Comparison of ENCODE assay signal across 1 cellular context in the genomic region with DNA sequence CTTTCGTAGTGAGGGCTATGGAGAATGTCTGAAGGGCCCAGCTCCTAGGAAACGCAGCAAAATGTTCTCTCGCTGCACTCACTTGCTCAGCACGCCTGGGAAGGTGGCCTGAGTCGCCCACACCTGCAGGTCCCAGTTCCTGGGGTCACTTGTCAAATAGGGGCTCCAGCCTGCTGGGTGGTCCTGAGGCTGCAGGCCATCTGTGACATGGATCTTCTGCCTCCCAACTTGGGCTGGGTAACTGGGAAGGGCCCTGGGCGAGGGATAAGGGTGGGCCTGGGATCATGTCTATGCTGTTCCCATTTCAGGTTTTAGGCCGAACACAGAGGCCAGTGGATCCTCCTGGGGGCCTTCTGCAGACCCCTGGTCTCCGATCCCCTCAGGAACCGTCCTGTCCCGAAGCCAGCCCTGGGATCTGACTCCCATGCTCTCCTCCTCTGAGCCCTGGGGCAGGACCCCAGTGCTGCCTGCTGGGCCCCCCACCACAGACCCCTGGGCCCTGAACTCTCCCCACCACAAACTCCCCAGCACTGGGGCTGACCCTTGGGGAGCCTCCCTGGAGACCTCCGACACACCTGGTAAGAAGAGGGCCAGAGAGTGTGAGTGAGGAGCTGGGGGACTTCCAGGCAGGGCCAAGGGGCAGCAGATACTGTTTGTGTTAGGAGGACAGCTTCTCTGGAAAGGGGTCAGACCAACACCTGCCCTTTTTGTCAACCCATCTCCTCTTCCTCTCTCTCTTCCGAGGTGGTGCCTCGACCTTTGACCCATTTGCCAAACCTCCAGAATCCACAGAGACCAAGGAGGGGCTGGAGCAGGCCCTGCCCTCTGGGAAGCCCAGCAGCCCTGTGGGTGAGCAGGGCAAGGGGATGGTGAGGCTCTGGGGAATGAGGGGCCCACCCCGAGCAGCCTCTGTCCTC.
TF ChIP-seq lines count a peak whose summit lies in the region.

No MANE protein-coding gene starts in this region.

TF ChIP-seq in K562, 482 proteins besides CTCF, POLR2A, EP300 and RAD21:
- TF ChIP-seq ZNF217 (CRISPR knock-in tag; IDR thresholded peaks at IDR 0.05) (no peak), HDGF (IDR thresholded peaks at IDR 0.05) (0 out of 2 replicates have a peak, but pooled peaks have one; percentile 2)
